Comparison of ENCODE assay signal across 27 cellular contexts in the genomic region with DNA sequence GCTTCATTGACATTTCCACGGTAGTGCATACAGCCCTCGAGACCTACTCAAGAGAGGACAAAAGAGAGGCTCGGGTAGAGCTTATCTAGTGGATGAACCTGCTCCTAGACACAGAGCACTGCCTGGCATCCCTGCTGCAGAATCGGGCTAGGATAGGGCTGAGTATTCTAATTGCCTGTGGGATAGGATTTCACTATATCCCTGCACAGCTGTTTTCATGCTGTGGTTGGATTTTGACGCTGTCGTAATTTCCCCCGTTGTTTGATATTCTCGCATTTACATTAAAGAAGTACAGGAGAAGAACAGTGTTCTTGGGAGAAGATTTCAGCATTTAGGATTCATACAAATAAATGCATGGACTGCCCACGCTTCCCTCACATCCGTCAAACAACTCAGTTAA.
DNase-seq lines count a peak whose midpoint lies in the region; ATAC-seq, FAIRE-seq and TF ChIP-seq lines count a peak whose summit lies in the region.
"Had no signal": no experiment of that assay in that cellular context is flagged by ENCODE, and none has a peak within 500 bp of the region (broad histone marks: within the 10 kb centered on the region; RNA-seq: fewer than 3 reads in every experiment).

No MANE protein-coding gene starts in this region.

- H3K4me1 ChIP-seq in HAP-1 (no peaks in the 10 kb centered on the region), kidney (ENCODE audit: control insufficient read depth in 1 of 2, insufficient read depth in 1 of 2, low read depth in 1 of 2, low read length in 2 of 2) (no peaks in the 10 kb centered on the region)
- H3K4me1 ChIP-seq: right lobe of liver had no signal

- H3K27me3 ChIP-seq in HAP-1 (ENCODE audit: low read depth) = no peaks in the 10 kb centered on the region
- H3K27me3 ChIP-seq: heart left ventricle, right lobe of liver had no signal

- H3K27ac ChIP-seq in caudate nucleus (ENCODE audit: low read depth, low read length) (peak overlapping the region; percentile 53), kidney (ENCODE audit: low read depth in 2 of 2, low read length in 2 of 2) (no peak overlapping the region)
- H3K27ac ChIP-seq: heart left ventricle, HL-60, right lobe of liver, thoracic aorta had no signal

- DNase-seq in NCI-H82 (lab: John Stamatoyannopoulos, UW) (peak; percentile 10), NCI-H82 treated with DMSO at 0.1 percent for 48 hours (lab: John Stamatoyannopoulos, UW; ENCODE audit: unreplicated experiment) (no peak), NCI-H345 (lab: John Stamatoyannopoulos, UW) (peak; percentile 66), caudate nucleus (lab: John Stamatoyannopoulos, UW) (no peak), mesenteric fat pad (ENCODE audit: low spot score) (no peak), HAP-1 (ENCODE audit: low spot score in 2 of 2) (no peak), kidney (no peak)
- DNase-seq: activated CD4-positive, alpha-beta memory T cell treated with anti-CD3 and anti-CD28 coated beads for 36 hours; activated CD4-positive, alpha-beta T cell treated with anti-CD3 and anti-CD28 coated beads for 1 hour; activated T-cell treated with anti-CD3 and anti-CD28 coated beads, Interleukin-2, amount 50 U/mL, for 72 hours; dermis blood vessel endothelial cell; H7; heart left ventricle; KBM-7; naive thymus-derived CD4-positive, alpha-beta T cell; NCI-H1436; right lobe of liver; SHP77 treated with DMSO at 0.1 percent for 48 hours; stimulated activated CD8-positive, alpha-beta memory T cell treated with anti-CD3 and anti-CD28 coated beads, Interleukin-4, amount 100 ng/mL, for 48 hours had no signal

- H3K9me3 ChIP-seq in HAP-1 (no peaks in the 10 kb centered on the region), kidney (ENCODE audit: control insufficient read depth in 1 of 2, low read length in 2 of 2) (peaks cover 0 to 8% of the 10 kb centered on the region in 2 donors)
- H3K9me3 ChIP-seq: right lobe of liver, thoracic aorta had no signal

- ATAC-seq in HG03378 (IDR thresholded peaks at IDR 0.05; ENCODE audit: unreplicated experiment) = no peak
- ATAC-seq: activated T-cell treated with anti-CD3 and anti-CD28 coated beads, Interleukin-2, amount 50 U/mL, for 72 hours; esophagus mucosa; heart left ventricle; naive thymus-derived CD4-positive, alpha-beta T cell; right lobe of liver had no signal

- no peak for TF ChIP-seq CTCF in kidney (IDR thresholded peaks at IDR 0.05; ENCODE audit: borderline replicate concordance, extremely low read depth, insufficient read depth)

- H3K36me3 ChIP-seq in HAP-1 (replicated peaks) = no peaks in the 10 kb centered on the region
- no peaks in the 10 kb centered on the region for H3K36me3 ChIP-seq in kidney (ENCODE audit: control insufficient read depth in 1 of 2, insufficient read depth in 2 of 2, low read length in 2 of 2)
- H3K36me3 ChIP-seq: heart left ventricle, right lobe of liver, thoracic aorta had no signal

- in situ Hi-C loops in HAP-1 (cut with MboI; ENCODE audit: low sequenced_read_pairs) = no loop called here

- FAIRE-seq in kidney (lab: Jason Lieb, UNC) = no peak
- FAIRE-seq: A204.1, GM18507, keratinocyte, RCC 7860 had no signal

- H3K9ac ChIP-seq in kidney (ENCODE audit: low read length in 2 of 2) = no peak overlapping the region

- intact Hi-C loops in kidney (cut with DNase I) = no loop called here

- H3K4me3 ChIP-seq in HAP-1 = no peak overlapping the region
- H3K4me3 ChIP-seq in kidney (ENCODE audit: low read length in 2 of 2) = no peak overlapping the region
- H3K4me3 ChIP-seq: heart left ventricle, right lobe of liver, thoracic aorta had no signal

Comparison
In these comparisons a context has a peak if more than half of its experiments do, and no peak if none do; other contexts are left out.
1. DNase-seq: peak in NCI-H82 (single experiment) and NCI-H345 (single experiment); none in NCI-H82 treated with DMSO at 0.1 percent for 48 hours (single experiment), caudate nucleus (0 of 61), mesenteric fat pad (single experiment), HAP-1 (0 of 2) and kidney (single experiment).